Comparison of ENCODE assay signal across 2 cellular contexts in genomic region chr11:27472398-27473016, GRCh38.
TF ChIP-seq lines count a peak whose summit lies in the region.

Gene LGR4, minus strand, starts transcription at chr11:27472790. Its CDS starts 488 bp downstream, at chr11:27472302.

TF ChIP-seq in HEK293, 187 proteins besides CTCF, POLR2A, EP300 and RAD21 (continued from another document and continues in another):
- TF ChIP-seq PATZ1 (tag by site-specific recombination; IDR thresholded peaks at IDR 0.05) = peak; percentile 61; the same call in 1 of the 2 replicates
- no peak for TF ChIP-seq ZBTB1 (tag by site-specific recombination; IDR thresholded peaks at IDR 0.05)
- TF ChIP-seq ZNF354C (tag by site-specific recombination; IDR thresholded peaks at IDR 0.05; ENCODE audit: borderline replicate concordance, low read depth) = no peak
- no peak for TF ChIP-seq ZNF48 (tag by site-specific recombination; IDR thresholded peaks at IDR 0.05)
- TF ChIP-seq ZSCAN4 (tag by site-specific recombination; IDR thresholded peaks at IDR 0.05) = no peak
- no peak for TF ChIP-seq ZNF792 (tag by site-specific recombination; IDR thresholded peaks at IDR 0.05)
- no peak for TF ChIP-seq ZFP69B (tag by site-specific recombination; IDR thresholded peaks at IDR 0.05)
- no peak for TF ChIP-seq ZBTB21 (tag by site-specific recombination; IDR thresholded peaks at IDR 0.05)
- TF ChIP-seq ZNF311 (tag by site-specific recombination; IDR thresholded peaks at IDR 0.05; ENCODE audit: borderline replicate concordance) = no peak
- TF ChIP-seq ZNF16 (tag by site-specific recombination; IDR thresholded peaks at IDR 0.05; ENCODE audit: low read depth) = no peak
- TF ChIP-seq KLF10 (tag by site-specific recombination; IDR thresholded peaks at IDR 0.05) = no peak
- TF ChIP-seq ZNF549 (tag by site-specific recombination; IDR thresholded peaks at IDR 0.05) = no peak
- peak; percentile 96 for TF ChIP-seq ZBTB6 (tag by site-specific recombination; IDR thresholded peaks at IDR 0.05)
- TF ChIP-seq ZNF202 (tag by site-specific recombination; IDR thresholded peaks at IDR 0.05; ENCODE audit: borderline replicate concordance) = no peak
- no peak for TF ChIP-seq ZNF76 (tag by site-specific recombination; IDR thresholded peaks at IDR 0.05; ENCODE audit: borderline replicate concordance, low read depth)
- no peak for TF ChIP-seq ZNF24 (tag by site-specific recombination; IDR thresholded peaks at IDR 0.05)
- no peak for TF ChIP-seq ZNF10 (tag by site-specific recombination; IDR thresholded peaks at IDR 0.05)
- TF ChIP-seq ZNF280C (tag by site-specific recombination; IDR thresholded peaks at IDR 0.05) = no peak
- TF ChIP-seq MZF1 (tag by site-specific recombination; IDR thresholded peaks at IDR 0.05; ENCODE audit: borderline replicate concordance) = no peak
- TF ChIP-seq ZNF558 (tag by site-specific recombination; IDR thresholded peaks at IDR 0.05) = no peak
- no peak for TF ChIP-seq ZSCAN23 (tag by site-specific recombination; IDR thresholded peaks at IDR 0.05)
- no peak for TF ChIP-seq PRDM1 (tag by site-specific recombination; IDR thresholded peaks at IDR 0.05)
- TF ChIP-seq ZNF571 (tag by site-specific recombination; IDR thresholded peaks at IDR 0.05) = no peak
- no peak for TF ChIP-seq ZNF529 (tag by site-specific recombination; IDR thresholded peaks at IDR 0.05; ENCODE audit: insufficient replicate concordance)
- no peak for TF ChIP-seq ZNF777 (tag by site-specific recombination; IDR thresholded peaks at IDR 0.05; ENCODE audit: borderline replicate concordance)
- no peak for TF ChIP-seq RBAK (tag by site-specific recombination; IDR thresholded peaks at IDR 0.05)
- peak; percentile 57 for TF ChIP-seq GLIS2 (tag by site-specific recombination; IDR thresholded peaks at IDR 0.05)
- no peak for TF ChIP-seq ZNF626 (tag by site-specific recombination; IDR thresholded peaks at IDR 0.05)
- no peak for TF ChIP-seq REPIN1 (tag by site-specific recombination; IDR thresholded peaks at IDR 0.05; ENCODE audit: low read depth)
- TF ChIP-seq ZNF423 (tag by site-specific recombination; IDR thresholded peaks at IDR 0.05) = no peak
- no peak for TF ChIP-seq ZNF580 (tag by site-specific recombination; IDR thresholded peaks at IDR 0.05)

TF ChIP-seq in SK-N-SH, 30 proteins besides CTCF, POLR2A, EP300 and RAD21 (continued from another document):
- TF ChIP-seq IRF3 (IDR thresholded peaks at IDR 0.05; ENCODE audit: low read depth, low read length) (no peak), MEF2A (IDR thresholded peaks at IDR 0.05; ENCODE audit: borderline replicate concordance, low read depth) (no peak), JUND (IDR thresholded peaks at IDR 0.05) (no peak), RFX5 (IDR thresholded peaks at IDR 0.05; ENCODE audit: low read length) (no peak), MXI1 (IDR thresholded peaks at IDR 0.05; ENCODE audit: low read depth, low read length) (peak; percentile 65), NFIC (IDR thresholded peaks at IDR 0.05; ENCODE audit: borderline replicate concordance) (no peak), FOSL2 (IDR thresholded peaks at IDR 0.05; ENCODE audit: borderline replicate concordance, low read depth) (no peak), POLR2AphosphoS5 (IDR thresholded peaks at IDR 0.05; ENCODE audit: low read depth, low read length) (peak; percentile 72), GATA2 (CRISPR knock-in tag; IDR thresholded peaks at IDR 0.05) (no peak), RCOR1 (IDR thresholded peaks at IDR 0.05; ENCODE audit: low read length) (no peak), YY1 (IDR thresholded peaks at IDR 0.05; ENCODE audit: low read depth) (no peak; the same call in 1 of the 2 replicates), RXRA (IDR thresholded peaks at IDR 0.05; ENCODE audit: borderline replicate concordance, low read depth) (no peak), NRF1 (IDR thresholded peaks at IDR 0.05; ENCODE audit: low read depth, low read length) (no peak), SIN3A (IDR thresholded peaks at IDR 0.05; ENCODE audit: borderline replicate concordance, low read depth, low read length) (no peak), TEAD4 (IDR thresholded peaks at IDR 0.05; ENCODE audit: borderline replicate concordance, insufficient read depth) (no peak), SMC3 (IDR thresholded peaks at IDR 0.05; ENCODE audit: low read depth, low read length) (no peak), PBX3 (IDR thresholded peaks at IDR 0.05) (peak; percentile 84), GABPA (IDR thresholded peaks at IDR 0.05; ENCODE audit: low read depth) (no peak), ZBTB33 (IDR thresholded peaks at IDR 0.05; ENCODE audit: borderline replicate concordance, low read depth) (no peak), USF1 (IDR thresholded peaks at IDR 0.05; ENCODE audit: borderline replicate concordance, low read depth) (no peak), FOXM1 (IDR thresholded peaks at IDR 0.05; ENCODE audit: low read depth) (no peak), ELF1 (IDR thresholded peaks at IDR 0.05) (no peak), EZH2phosphoT487 (IDR thresholded peaks at IDR 0.05; ENCODE audit: borderline replicate concordance, low read depth) (no peak)
